24 cellular contexts compared by ENCODE assay signal in the genomic region with DNA sequence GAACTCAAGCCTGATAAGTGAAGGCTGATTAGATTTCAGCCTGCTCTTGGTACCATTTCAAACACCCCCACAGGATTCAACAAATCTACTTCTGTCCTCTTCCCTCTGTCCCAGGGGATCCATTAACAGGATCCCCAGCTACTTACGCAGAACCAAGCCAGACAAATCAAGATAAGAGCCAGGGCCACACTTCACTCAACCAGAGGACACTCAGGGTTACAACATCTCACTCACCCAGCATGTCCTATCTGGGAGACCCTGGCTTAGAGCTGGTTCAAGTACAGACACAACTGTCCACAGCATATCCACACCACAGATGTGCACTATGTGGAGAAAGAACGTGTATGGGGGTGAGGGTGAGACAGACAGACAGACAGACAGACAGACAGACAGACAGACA.
DNase-seq lines count a peak whose midpoint lies in the region; ATAC-seq, FAIRE-seq and TF ChIP-seq lines count a peak whose summit lies in the region.
"Had no signal": no experiment of that assay in that cellular context is flagged by ENCODE, and none has a peak within 500 bp of the region (broad histone marks: within the 10 kb centered on the region; RNA-seq: fewer than 3 reads in every experiment).

No MANE protein-coding gene starts in this region.

- intact Hi-C loops in right cardiac atrium (cut with DNase I), result no loop called here

- TF ChIP-seq EP300 in A549 (IDR thresholded peaks at IDR 0.05), result no peak

- no peaks in the 10 kb centered on the region for H3K9me3 Mint-ChIP-seq in activated CD8-positive, alpha-beta T cell treated with anti-CD3 and anti-CD28 coated beads, Interleukin-2, amount 10 ng/mL, durations not matched to agents 7 days and 5 days (ENCODE audit: insufficient read depth)
- H3K9me3 Mint-ChIP-seq in activated T-cell treated with anti-CD3 and anti-CD28 coated beads, Interleukin-2, amount 50 U/mL, for 72 hours, result no peaks in the 10 kb centered on the region
- H3K9me3 Mint-ChIP-seq: central memory CD8-positive, alpha-beta T cell had no signal

- no peak for FAIRE-seq in A549 (lab: Jason Lieb, UNC)
- FAIRE-seq: small intestine had no signal

- CTCF ChIA-PET in A549 (lab: Yijun Ruan, JAX), result interaction anchor here (0.6 kb wide), 1 partner anchor 507 kb away, joined by 3 read pairs; no protein-coding TSS in a partner anchor
- CTCF ChIA-PET in activated CD8-positive, alpha-beta T cell treated with anti-CD3 and anti-CD28 coated beads, Interleukin-2, amount 10 ng/mL, durations not matched to agents 7 days and 5 days (lab: Charles Lee), result no interaction called here

- H3K36me3 Mint-ChIP-seq in activated CD8-positive, alpha-beta T cell treated with anti-CD3 and anti-CD28 coated beads, Interleukin-2, amount 10 ng/mL, durations not matched to agents 7 days and 5 days (ENCODE audit: low read depth), result peaks cover 13% of the 10 kb centered on the region
- peaks cover 0 to 4% of the 10 kb centered on the region in 2 donors for H3K36me3 Mint-ChIP-seq in activated T-cell treated with anti-CD3 and anti-CD28 coated beads, Interleukin-2, amount 50 U/mL, for 72 hours (ENCODE audit: insufficient read depth in 2 of 2)
- H3K36me3 Mint-ChIP-seq: neural progenitor cell had no signal

- no peaks in the 10 kb centered on the region for H3K9me3 ChIP-seq in A549
- no peaks in the 10 kb centered on the region for H3K9me3 ChIP-seq in BE2C
- H3K9me3 ChIP-seq in right cardiac atrium (ENCODE audit: control insufficient read depth, low read length), result no peaks in the 10 kb centered on the region
- H3K9me3 ChIP-seq: adrenal gland, Caco-2, psoas muscle, transverse colon had no signal

- H3K4me1 ChIP-seq in A549, result peaks cover 36% of the 10 kb centered on the region
- no peaks in the 10 kb centered on the region for H3K4me1 ChIP-seq in BE2C
- H3K4me1 ChIP-seq in right cardiac atrium (ENCODE audit: control insufficient read depth, insufficient read depth, low read length), result peaks cover 4% of the 10 kb centered on the region
- H3K4me1 ChIP-seq: adrenal gland, Caco-2, neural progenitor cell, transverse colon had no signal

- H3K27me3 ChIP-seq in BE2C (no peaks in the 10 kb centered on the region), right cardiac atrium (ENCODE audit: control insufficient read depth, insufficient read depth) (no peaks in the 10 kb centered on the region)
- H3K27me3 ChIP-seq: adrenal gland, neural progenitor cell, transverse colon had no signal

- H3K4me2 ChIP-seq in A549, result no peak overlapping the region
- H3K4me2 ChIP-seq: KMS-11, neural progenitor cell had no signal

- TF ChIP-seq CTCF in A549 (IDR thresholded peaks at IDR 0.05) (no peak), BE2C (IDR thresholded peaks at IDR 0.05; ENCODE audit: low read depth, low read length) (no peak)

- ATAC-seq in A549 (no peak), right cardiac atrium (peak; percentile 74 to 77), GM21786 (IDR thresholded peaks at IDR 0.05; ENCODE audit: unreplicated experiment) (no peak), GM21360 (IDR thresholded peaks at IDR 0.05; ENCODE audit: unreplicated experiment) (no peak)
- ATAC-seq in activated CD8-positive, alpha-beta T cell treated with anti-CD3 and anti-CD28 coated beads, Interleukin-2, amount 10 ng/mL, durations not matched to agents 7 days and 5 days, result no peak
- no peak for ATAC-seq in activated T-cell treated with anti-CD3 and anti-CD28 coated beads, Interleukin-2, amount 50 U/mL, for 72 hours (replicated peaks in 1 of 2)
- ATAC-seq: psoas muscle; stimulated activated naive CD8-positive, alpha-beta T cell treated with anti-CD3 and anti-CD28 coated beads, Interleukin-15, Interleukin-2, amounts not matched to agents 100 U/mL and 50 U/mL, for 24 hours had no signal

- H3K27ac ChIP-seq in A549 (peak overlapping the region; percentile 83 to 87; a peak in 5 of 6 replicates), right cardiac atrium (ENCODE audit: low read length) (no peak overlapping the region)
- H3K27ac ChIP-seq: adrenal gland, KMS-11, neural progenitor cell, psoas muscle, transverse colon had no signal

- no peak overlapping the region for H3K4me3 ChIP-seq in A549
- H3K4me3 ChIP-seq in BE2C (ENCODE audit: low read depth, low read length), result no peak overlapping the region
- no peak overlapping the region for H3K4me3 ChIP-seq in right cardiac atrium (ENCODE audit: low read length)
- H3K4me3 ChIP-seq: adrenal gland, neural progenitor cell, psoas muscle, transverse colon had no signal

- no peaks in the 10 kb centered on the region for H3K27me3 Mint-ChIP-seq in activated CD8-positive, alpha-beta T cell treated with anti-CD3 and anti-CD28 coated beads, Interleukin-2, amount 10 ng/mL, durations not matched to agents 7 days and 5 days (ENCODE audit: low read depth)
- H3K27me3 Mint-ChIP-seq in activated T-cell treated with anti-CD3 and anti-CD28 coated beads, Interleukin-2, amount 50 U/mL, for 72 hours (ENCODE audit: low read depth), result no peaks in the 10 kb centered on the region
- H3K27me3 Mint-ChIP-seq: central memory CD8-positive, alpha-beta T cell had no signal

- DNase-seq in A549 (ENCODE audit: low read depth in 1 of 2, low spot score in 1 of 2), result no peak
- peak; percentile 28 for DNase-seq in BE2C
- no peak for DNase-seq in activated CD8-positive, alpha-beta T cell treated with anti-CD3 and anti-CD28 coated beads, Interleukin-2, amount 10 ng/mL, durations not matched to agents 7 days and 5 days
- no peak for DNase-seq in right cardiac atrium
- no peak for DNase-seq in activated T-cell treated with anti-CD3 and anti-CD28 coated beads, Interleukin-2, amount 50 U/mL, for 72 hours
- DNase-seq: activated CD4-positive, alpha-beta T cell treated with anti-CD3 and anti-CD28 coated beads for 1 hour; Caco-2; DND-41; effector CD4-positive, alpha-beta T cell; HCEC 1CT; NCI-H187; NCI-H446 treated with DMSO at 0.1 percent for 48 hours; psoas muscle; RPMI8226; small intestine; stimulated activated CD4-positive, alpha-beta T cell treated with anti-CD3 and anti-CD28 coated beads, Interleukin-2, amount 100 ng/mL, for 48 hours; stimulated activated naive CD8-positive, alpha-beta T cell treated with anti-CD3 and anti-CD28 coated beads, Interleukin-15, Interleukin-2, amounts not matched to agents 100 U/mL and 50 U/mL, for 24 hours; transverse colon had no signal

- POLR2A ChIA-PET in A549 (lab: Yijun Ruan, JAX), result no interaction called here
- POLR2A ChIA-PET in activated CD8-positive, alpha-beta T cell treated with anti-CD3 and anti-CD28 coated beads, Interleukin-2, amount 10 ng/mL, durations not matched to agents 7 days and 5 days (lab: Charles Lee), result no interaction called here

- H3K4me1 Mint-ChIP-seq in activated CD8-positive, alpha-beta T cell treated with anti-CD3 and anti-CD28 coated beads, Interleukin-2, amount 10 ng/mL, durations not matched to agents 7 days and 5 days (ENCODE audit: low read depth), result peaks cover 48% of the 10 kb centered on the region
- peaks cover 29% of the 10 kb centered on the region for H3K4me1 Mint-ChIP-seq in activated T-cell treated with anti-CD3 and anti-CD28 coated beads, Interleukin-2, amount 50 U/mL, for 72 hours (ENCODE audit: low read depth)
- H3K4me1 Mint-ChIP-seq: neural progenitor cell had no signal

- no peak for TF ChIP-seq POLR2A in A549 (IDR thresholded peaks at IDR 0.05; ENCODE audit: low read length)

- H3K4me3 Mint-ChIP-seq in activated CD8-positive, alpha-beta T cell treated with anti-CD3 and anti-CD28 coated beads, Interleukin-2, amount 10 ng/mL, durations not matched to agents 7 days and 5 days, result no peak overlapping the region
- no peak overlapping the region for H3K4me3 Mint-ChIP-seq in activated T-cell treated with anti-CD3 and anti-CD28 coated beads, Interleukin-2, amount 50 U/mL, for 72 hours
- H3K4me3 Mint-ChIP-seq: central memory CD8-positive, alpha-beta T cell; neural progenitor cell had no signal

- TF ChIP-seq RAD21 in A549 (conservative IDR thresholded peaks at IDR 0.05 in 1 of 2, IDR thresholded peaks at IDR 0.05 in 1 of 2), result no peak

- 90% methylated on average over 1 of the region's 2 CpGs for WGBS in A549 (ENCODE audit: missing lambda C conversion rate)
- 40% methylated on average over 2 of the region's 2 CpGs for WGBS in right cardiac atrium

- H3K27ac Mint-ChIP-seq in activated CD8-positive, alpha-beta T cell treated with anti-CD3 and anti-CD28 coated beads, Interleukin-2, amount 10 ng/mL, durations not matched to agents 7 days and 5 days, result peak overlapping the region; percentile 34
- H3K27ac Mint-ChIP-seq in activated T-cell treated with anti-CD3 and anti-CD28 coated beads, Interleukin-2, amount 50 U/mL, for 72 hours, result no peak overlapping the region
- H3K27ac Mint-ChIP-seq: neural progenitor cell had no signal

- H3K36me3 ChIP-seq in BE2C, result no peaks in the 10 kb centered on the region
- H3K36me3 ChIP-seq: adrenal gland, neural progenitor cell, transverse colon had no signal

TF ChIP-seq in A549, 52 proteins besides CTCF, POLR2A, EP300 and RAD21 (continues in another document):
- no peak for TF ChIP-seq FOXS1 (CRISPR knock-in tag; IDR thresholded peaks at IDR 0.05)
- TF ChIP-seq FOSL2 (IDR thresholded peaks at IDR 0.05), result no peak
- no peak for TF ChIP-seq FOSL2 (CRISPR knock-in tag; IDR thresholded peaks at IDR 0.05)
- no peak for TF ChIP-seq JUNB (IDR thresholded peaks at IDR 0.05)
- no peak for TF ChIP-seq KDM5A (IDR thresholded peaks at IDR 0.05)
- TF ChIP-seq, protein P1, sequence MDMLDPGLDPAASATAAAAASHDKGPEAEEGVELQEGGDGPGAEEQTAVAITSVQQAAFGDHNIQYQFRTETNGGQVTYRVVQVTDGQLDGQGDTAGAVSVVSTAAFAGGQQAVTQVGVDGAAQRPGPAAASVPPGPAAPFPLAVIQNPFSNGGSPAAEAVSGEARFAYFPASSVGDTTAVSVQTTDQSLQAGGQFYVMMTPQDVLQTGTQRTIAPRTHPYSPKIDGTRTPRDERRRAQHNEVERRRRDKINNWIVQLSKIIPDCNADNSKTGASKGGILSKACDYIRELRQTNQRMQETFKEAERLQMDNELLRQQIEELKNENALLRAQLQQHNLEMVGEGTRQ (IDR thresholded peaks at IDR 0.05), result no peak
- TF ChIP-seq, protein P2, sequence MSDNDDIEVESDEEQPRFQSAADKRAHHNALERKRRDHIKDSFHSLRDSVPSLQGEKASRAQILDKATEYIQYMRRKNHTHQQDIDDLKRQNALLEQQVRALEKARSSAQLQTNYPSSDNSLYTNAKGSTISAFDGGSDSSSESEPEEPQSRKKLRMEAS (IDR thresholded peaks at IDR 0.05), result no peak
- no peak for TF ChIP-seq ZSCAN20 (CRISPR knock-in tag; IDR thresholded peaks at IDR 0.05)
- TF ChIP-seq HEYL (CRISPR knock-in tag; IDR thresholded peaks at IDR 0.05), result no peak
- no peak for TF ChIP-seq NPAS2 (CRISPR knock-in tag; IDR thresholded peaks at IDR 0.05; ENCODE audit: borderline replicate concordance)
- TF ChIP-seq CHD4 (IDR thresholded peaks at IDR 0.05; ENCODE audit: borderline replicate concordance), result no peak
- no peak for TF ChIP-seq POLR2AphosphoS2 (conservative IDR thresholded peaks at IDR 0.05; ENCODE audit: low read length)
- TF ChIP-seq KDM1A (IDR thresholded peaks at IDR 0.05; ENCODE audit: low read depth), result no peak

Comparison
In these comparisons a context has a peak if more than half of its experiments do, and no peak if none do; other contexts are left out.
1. ATAC-seq: peak in right cardiac atrium (2 of 2); none in A549 (0 of 2), activated CD8-positive, alpha-beta T cell treated with anti-CD3 and anti-CD28 coated beads, Interleukin-2, amount 10 ng/mL, durations not matched to agents 7 days and 5 days (single experiment), GM21786 (single experiment), activated T-cell treated with anti-CD3 and anti-CD28 coated beads, Interleukin-2, amount 50 U/mL, for 72 hours (0 of 2) and GM21360 (single experiment).